ENCODE assay signal across 14 cellular contexts in the genomic region with DNA sequence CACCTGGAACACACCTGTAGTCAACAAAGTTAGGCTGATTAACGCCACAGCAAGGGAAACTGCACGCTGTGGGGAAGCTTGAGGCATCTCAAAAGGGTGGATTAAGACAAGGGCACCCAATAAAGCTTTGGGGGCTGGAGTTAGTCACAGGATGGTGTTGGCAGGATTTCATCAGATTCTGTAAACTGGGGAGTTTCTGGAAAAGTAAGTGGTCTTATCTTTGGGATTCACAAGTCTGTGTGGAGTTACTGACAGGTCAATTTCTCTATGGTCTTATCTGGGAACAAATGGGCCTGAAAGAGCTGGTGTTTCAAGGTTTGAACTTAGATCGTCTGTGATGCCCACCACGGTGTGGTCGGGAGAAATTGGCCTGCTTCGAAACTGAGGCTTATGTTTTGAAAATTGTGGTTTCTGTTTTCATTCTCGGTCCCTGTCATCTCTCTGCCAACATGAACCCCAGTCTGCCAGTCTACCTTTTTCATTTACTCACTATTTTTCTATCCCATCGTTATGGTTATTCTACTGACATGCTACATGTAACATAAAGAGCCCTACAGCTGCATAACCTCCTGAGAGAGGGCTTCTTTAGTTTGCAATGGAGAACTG. TPM values are rescaled to one million over a fixed set of nuclear protein-coding genes. Genes with fewer than 3 reads are reported as not detected.
A peak's percentile ranks its signal among the peaks of the same experiment; 100 is the strongest.
DNase-seq lines count a peak whose midpoint lies in the region; ATAC-seq and TF ChIP-seq lines count a peak whose summit lies in the region.
"Had no signal": no experiment of that assay in that cellular context is flagged by ENCODE, and none has a peak within 500 bp of the region (broad histone marks: within the 10 kb centered on the region; RNA-seq: fewer than 3 reads in every experiment).

No MANE protein-coding gene starts in this region.

- no peaks in the 10 kb centered on the region for H3K9me3 ChIP-seq in OCI-LY3 (ENCODE audit: insufficient read depth, low read length)
- H3K9me3 ChIP-seq: lower lobe of right lung had no signal

- TF ChIP-seq CTCF in Calu3 (IDR thresholded peaks at IDR 0.05; ENCODE audit: unreplicated experiment) (no peak), OCI-LY3 (IDR thresholded peaks at IDR 0.05; ENCODE audit: low read depth, low read length) (no peak), fibroblast of pulmonary artery (IDR thresholded peaks at IDR 0.05; ENCODE audit: low read length, missing control alignments) (no peak), osteocyte (IDR thresholded peaks at IDR 0.05) (no peak), progenitor cell of endocrine pancreas (IDR thresholded peaks at IDR 0.05; ENCODE audit: unreplicated experiment) (no peak)

- CTCF ChIA-PET in Calu3 (lab: Charles Lee) = interaction anchor here (0.6 to 2.4 kb wide), 10 partner anchors 14 to 1439 kb away, joined by 3 to 8 read pairs (median 4); no protein-coding TSS in a partner anchor

- no peaks in the 10 kb centered on the region for H3K79me2 ChIP-seq in OCI-LY3 (ENCODE audit: low read length)

- H3K27me3 ChIP-seq in OCI-LY3 (ENCODE audit: low read depth, low read length) = peaks cover 6% of the 10 kb centered on the region; the same call in 1 of the 2 replicates

- peaks cover 43% of the 10 kb centered on the region for H3K4me1 Mint-ChIP-seq in Calu3 (ENCODE audit: low read depth, unreplicated experiment)
- peaks cover 23% of the 10 kb centered on the region for H3K4me1 Mint-ChIP-seq in osteocyte (ENCODE audit: unreplicated experiment)
- H3K4me1 Mint-ChIP-seq in progenitor cell of endocrine pancreas (ENCODE audit: low read depth) = peaks cover 18% of the 10 kb centered on the region

- DNase-seq in Calu3 (no peak), fibroblast of pulmonary artery (ENCODE audit: low read depth) (peak; percentile 6), osteocyte (ENCODE audit: extremely low spot score, unreplicated experiment) (no peak), NCI-H748 treated with DMSO at 0.1 percent for 48 hours (lab: John Stamatoyannopoulos, UW) (no peak), progenitor cell of endocrine pancreas (ENCODE audit: low spot score, unreplicated experiment) (no peak)
- DNase-seq: activated CD4-positive, alpha-beta T cell treated with anti-CD3 and anti-CD28 coated beads for 4 hours; CD4-positive, alpha-beta T cell; lower lobe of right lung; NCI-H1105; occipital lobe; stimulated activated naive CD4-positive, alpha-beta T cell had no signal

- H3K9me3 Mint-ChIP-seq in Calu3 (ENCODE audit: low read depth, unreplicated experiment) = peaks cover 3% of the 10 kb centered on the region
- H3K9me3 Mint-ChIP-seq in osteocyte (ENCODE audit: unreplicated experiment) = no peaks in the 10 kb centered on the region
- H3K9me3 Mint-ChIP-seq in progenitor cell of endocrine pancreas (ENCODE audit: low read depth) = no peaks in the 10 kb centered on the region
- H3K9me3 Mint-ChIP-seq: CD4-positive, alpha-beta T cell had no signal

- H3K36me3 ChIP-seq in OCI-LY3 (replicated peaks; ENCODE audit: low read depth, low read length) = no peaks in the 10 kb centered on the region
- H3K36me3 ChIP-seq: lower lobe of right lung had no signal

- ATAC-seq in GM18868 (IDR thresholded peaks at IDR 0.05; ENCODE audit: unreplicated experiment) = peak; percentile 59
- no peak for ATAC-seq in HG03280 (IDR thresholded peaks at IDR 0.05; ENCODE audit: unreplicated experiment)

- intact Hi-C loops in Calu3 (cut with micrococcal nuclease; ENCODE audit: unreplicated experiment) = loop anchor here (2.0 kb wide), 1 partner anchor 33 kb away; no protein-coding TSS in a partner anchor

- H3K4me2 ChIP-seq in OCI-LY3 (ENCODE audit: low read length) = peak overlapping the region; percentile 63

- H3K36me3 Mint-ChIP-seq in Calu3 (ENCODE audit: insufficient read depth, unreplicated experiment) (no peaks in the 10 kb centered on the region), osteocyte (ENCODE audit: unreplicated experiment) (no peaks in the 10 kb centered on the region), progenitor cell of endocrine pancreas (ENCODE audit: insufficient read depth) (peaks cover 3% of the 10 kb centered on the region)

- H3K27ac Mint-ChIP-seq in Calu3 (ENCODE audit: unreplicated experiment) (peak overlapping the region; percentile 71), osteocyte (ENCODE audit: unreplicated experiment) (no peak overlapping the region), progenitor cell of endocrine pancreas (no peak overlapping the region)
- H3K27ac Mint-ChIP-seq: CD4-positive, alpha-beta T cell had no signal

- H3K4me3 Mint-ChIP-seq in Calu3 (ENCODE audit: low read depth, unreplicated experiment) (peak overlapping the region; percentile 8), osteocyte (ENCODE audit: unreplicated experiment) (no peak overlapping the region), progenitor cell of endocrine pancreas (ENCODE audit: low read depth) (no peak overlapping the region)
- H3K4me3 Mint-ChIP-seq: CD4-positive, alpha-beta T cell had no signal

- no peaks in the 10 kb centered on the region for H3K27me3 Mint-ChIP-seq in Calu3 (ENCODE audit: unreplicated experiment)
- no peaks in the 10 kb centered on the region for H3K27me3 Mint-ChIP-seq in osteocyte (ENCODE audit: unreplicated experiment)
- no peaks in the 10 kb centered on the region for H3K27me3 Mint-ChIP-seq in progenitor cell of endocrine pancreas
- H3K27me3 Mint-ChIP-seq: CD4-positive, alpha-beta T cell had no signal

- no TSS peak for BruUV-seq in Calu3 (replicated peaks; lab: Mats Ljungman, UMichigan)

- peak overlapping the region; percentile 78 for H3K27ac ChIP-seq in OCI-LY3 (ENCODE audit: low read length)
- H3K27ac ChIP-seq: lower lobe of right lung had no signal

- H4K20me1 ChIP-seq in OCI-LY3 (ENCODE audit: insufficient read depth, low read length) = no peaks in the 10 kb centered on the region

- peaks cover 70% of the 10 kb centered on the region for H3K4me1 ChIP-seq in OCI-LY3 (ENCODE audit: low read length)

- no peak overlapping the region for H2AFZ ChIP-seq in OCI-LY3 (ENCODE audit: low read depth, low read length)

- H3K9ac ChIP-seq in OCI-LY3 (ENCODE audit: low read length) = peak overlapping the region; percentile 56

- H3K4me3 ChIP-seq in OCI-LY3 (ENCODE audit: low read length) = peak overlapping the region; percentile 59
- no peak overlapping the region for H3K4me3 ChIP-seq in fibroblast of pulmonary artery (replicated peaks; ENCODE audit: low read depth, low read length)
- H3K4me3 ChIP-seq: lower lobe of right lung had no signal

RNA-seq across cellular contexts. Expression of gene AOAH, which starts 23.8 kb away (rescaled TPM):
- total RNA-seq in Calu3 (2022) (not detected in 2 replicates), osteocyte (not detected in 2 replicates), progenitor cell of endocrine pancreas (1.00 and 3.3 TPM in 2 replicates)
